In genomic region chr18:26894006-26894405, GRCh38 we compare ENCODE assay signal across 16 cellular contexts. TPM values are rescaled to one million over a fixed set of nuclear protein-coding genes. Genes with fewer than 3 reads are reported as not detected.
"Had no signal": no experiment of that assay in that cellular context is flagged by ENCODE, and none has a peak within 500 bp of the region (broad histone marks: within the 10 kb centered on the region; RNA-seq: fewer than 3 reads in every experiment).

No MANE protein-coding gene starts in this region.

- H3K36me3 Mint-ChIP-seq: activated naive CD8-positive, alpha-beta T cell treated with anti-CD3 and anti-CD28 coated beads, Interleukin-2, amount 10 ng/mL, durations not matched to agents 7 days and 5 days; mesothelial cell of epicardium had no signal

- H3K4me1 Mint-ChIP-seq: activated CD4-positive, alpha-beta T cell treated with anti-CD3 and anti-CD28 coated beads, Interleukin-2, amount 10 ng/mL, durations not matched to agents 7 days and 5 days; activated naive CD8-positive, alpha-beta T cell treated with anti-CD3 and anti-CD28 coated beads, Interleukin-2, amount 10 ng/mL, durations not matched to agents 7 days and 5 days; mesothelial cell of epicardium had no signal

- H3K36me3 ChIP-seq: breast epithelium, esophagus muscularis mucosa, lower lobe of right lung, pancreas had no signal

- H3K4me3 ChIP-seq: breast epithelium, esophagus muscularis mucosa, lower lobe of right lung, pancreas had no signal

- H3K9me3 Mint-ChIP-seq: activated CD4-positive, alpha-beta T cell treated with anti-CD3 and anti-CD28 coated beads, Interleukin-2, amount 10 ng/mL, durations not matched to agents 7 days and 5 days; activated naive CD8-positive, alpha-beta T cell treated with anti-CD3 and anti-CD28 coated beads, Interleukin-2, amount 10 ng/mL, durations not matched to agents 7 days and 5 days; mesothelial cell of epicardium; neural crest cell; T-helper 2 cell treated with Interferon-gamma antibody and Interleukin-4, amounts not matched to agents 5 μg/mL and 100 μg/mL, for 36 hours had no signal

- H3K9me3 ChIP-seq: breast epithelium, esophagus muscularis mucosa, lower lobe of right lung, pancreas had no signal

- ATAC-seq: activated T-cell treated with anti-CD3 and anti-CD28 coated beads, Interleukin-2, amount 50 U/mL, for 72 hours; pancreas had no signal

- H3K27me3 Mint-ChIP-seq: activated CD4-positive, alpha-beta T cell treated with anti-CD3 and anti-CD28 coated beads, Interleukin-2, amount 10 ng/mL, durations not matched to agents 7 days and 5 days; activated naive CD8-positive, alpha-beta T cell treated with anti-CD3 and anti-CD28 coated beads, Interleukin-2, amount 10 ng/mL, durations not matched to agents 7 days and 5 days had no signal

- H3K4me3 Mint-ChIP-seq: activated CD4-positive, alpha-beta T cell treated with anti-CD3 and anti-CD28 coated beads, Interleukin-2, amount 10 ng/mL, durations not matched to agents 7 days and 5 days; activated naive CD8-positive, alpha-beta T cell treated with anti-CD3 and anti-CD28 coated beads, Interleukin-2, amount 10 ng/mL, durations not matched to agents 7 days and 5 days; activated T-cell treated with anti-CD3 and anti-CD28 coated beads, Interleukin-2, amount 50 U/mL, for 72 hours; mesothelial cell of epicardium; neural crest cell; T-helper 2 cell treated with Interferon-gamma antibody and Interleukin-4, amounts not matched to agents 5 μg/mL and 100 μg/mL, for 36 hours had no signal

- H3K4me1 ChIP-seq: breast epithelium, esophagus muscularis mucosa, lower lobe of right lung, pancreas had no signal

- DNase-seq: activated CD4-positive, alpha-beta T cell treated with anti-CD3 and anti-CD28 coated beads, Interleukin-2, amount 10 ng/mL, durations not matched to agents 7 days and 5 days; activated CD8-positive, alpha-beta memory T cell treated with anti-CD3 and anti-CD28 coated beads, Interleukin-2, amount 50 U/mL, for 48 hours; activated naive CD8-positive, alpha-beta T cell treated with anti-CD3 and anti-CD28 coated beads, Interleukin-2, amount 10 ng/mL, durations not matched to agents 7 days and 5 days; activated T-cell treated with anti-CD3 and anti-CD28 coated beads, Interleukin-2, amount 50 U/mL, for 72 hours; kidney glomerular epithelial cell; lower lobe of right lung; pancreas; retina; stimulated activated CD4-positive, alpha-beta T cell treated with anti-CD3 and anti-CD28 coated beads, Interleukin-4, amount 100 ng/mL, for 1 hour; stimulated activated naive CD4-positive, alpha-beta T cell treated with Interleukin-2 at 50 U/mL for 16 hours had no signal

- H3K27ac Mint-ChIP-seq: activated CD4-positive, alpha-beta T cell treated with anti-CD3 and anti-CD28 coated beads, Interleukin-2, amount 10 ng/mL, durations not matched to agents 7 days and 5 days; activated naive CD8-positive, alpha-beta T cell treated with anti-CD3 and anti-CD28 coated beads, Interleukin-2, amount 10 ng/mL, durations not matched to agents 7 days and 5 days; activated T-cell treated with anti-CD3 and anti-CD28 coated beads, Interleukin-2, amount 50 U/mL, for 72 hours; mesothelial cell of epicardium; T-helper 2 cell treated with Interferon-gamma antibody and Interleukin-4, amounts not matched to agents 5 μg/mL and 100 μg/mL, for 36 hours had no signal

- H3K27ac ChIP-seq: breast epithelium, esophagus muscularis mucosa, lower lobe of right lung, pancreas had no signal

- H3K27me3 ChIP-seq: breast epithelium, esophagus muscularis mucosa, pancreas had no signal

RNA-seq across cellular contexts. Expression of gene AQP4, which starts 28.5 kb away (rescaled TPM):
- total RNA-seq: activated CD4-positive, alpha-beta T cell treated with anti-CD3 and anti-CD28 coated beads, Interleukin-2, amount 10 ng/mL, durations not matched to agents 7 days and 5 days; activated naive CD8-positive, alpha-beta T cell treated with anti-CD3 and anti-CD28 coated beads, Interleukin-2, amount 10 ng/mL, durations not matched to agents 7 days and 5 days; activated T-cell treated with anti-CD3 and anti-CD28 coated beads, Interleukin-2, amount 50 U/mL, for 72 hours; glomerular endothelial cell; neural crest cell had no signal
